Comparison of ENCODE assay signal across 19 cellular contexts in the genomic region with DNA sequence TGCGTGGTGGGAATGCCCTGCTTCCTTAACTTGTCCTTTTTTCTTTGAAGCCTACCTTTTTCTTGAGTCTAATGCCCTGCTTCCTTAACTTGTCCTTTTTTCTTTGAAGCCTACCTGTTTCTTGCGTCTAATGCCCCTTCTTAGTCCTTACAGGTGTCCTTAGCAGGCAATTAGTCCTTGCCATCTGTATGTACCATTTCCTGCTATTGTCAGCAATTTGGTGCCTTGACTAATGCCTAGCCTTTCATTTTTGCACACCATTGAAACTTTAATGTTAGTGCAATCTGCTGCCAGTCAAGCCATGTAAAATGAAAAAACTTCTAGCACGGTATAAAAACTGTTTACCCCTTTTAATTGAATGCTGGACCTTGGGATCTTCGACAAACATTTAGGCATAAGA. TPM values are rescaled to one million over a fixed set of nuclear protein-coding genes. Genes with fewer than 3 reads are reported as not detected.
DNase-seq lines count a peak whose midpoint lies in the region; ATAC-seq, FAIRE-seq and TF ChIP-seq lines count a peak whose summit lies in the region.
"Had no signal": no experiment of that assay in that cellular context is flagged by ENCODE, and none has a peak within 500 bp of the region (broad histone marks: within the 10 kb centered on the region; RNA-seq: fewer than 3 reads in every experiment).

No MANE protein-coding gene starts in this region.

- no peaks in the 10 kb centered on the region for H3K27me3 ChIP-seq in PC-3 (ENCODE audit: low read length)

- no peaks in the 10 kb centered on the region for H3K27me3 Mint-ChIP-seq in T-helper 2 cell treated with Interferon-gamma antibody and Interleukin-4, amounts not matched to agents 5 μg/mL and 100 μg/mL, for 36 hours (ENCODE audit: low read depth)
- H3K27me3 Mint-ChIP-seq in endothelial cell (ENCODE audit: unreplicated experiment) = peaks cover 20% of the 10 kb centered on the region
- H3K27me3 Mint-ChIP-seq: activated B cell treated with CpG ODN at 0.5 μM for 24 hours had no signal

- H3K4me1 ChIP-seq in A549 (peaks cover 11% of the 10 kb centered on the region), PC-3 (ENCODE audit: insufficient read depth, low read length) (peaks cover 34% of the 10 kb centered on the region)
- H3K4me1 ChIP-seq: Caco-2 had no signal

- intact Hi-C loops in PC-3 (cut with micrococcal nuclease) = no loop called here

- H3K9me2 ChIP-seq in PC-3 (replicated peaks; ENCODE audit: low read length) = no peaks in the 10 kb centered on the region

- no TSS peak for BruUV-seq in PC-3 (replicated peaks; lab: Mats Ljungman, UMichigan)

- H3K9ac ChIP-seq in PC-3 (ENCODE audit: low read length) = no peak overlapping the region

- peaks cover 77% of the 10 kb centered on the region for H3K36me3 Mint-ChIP-seq in T-helper 2 cell treated with Interferon-gamma antibody and Interleukin-4, amounts not matched to agents 5 μg/mL and 100 μg/mL, for 36 hours (ENCODE audit: low read depth)
- H3K36me3 Mint-ChIP-seq in endothelial cell (ENCODE audit: low read depth, unreplicated experiment) = peaks cover 26% of the 10 kb centered on the region

- TF ChIP-seq EP300 in A549 (IDR thresholded peaks at IDR 0.05) = no peak

- no peaks in the 10 kb centered on the region for H3F3A ChIP-seq in PC-3 (ENCODE audit: low read length, unreplicated experiment)

- no peak overlapping the region for H3K4me3 ChIP-seq in A549
- 0 out of 2 replicates have a peak overlapping the region, but pooled peaks have one; percentile 6 for H3K4me3 ChIP-seq in PC-3 (ENCODE audit: low read length)
- H3K4me3 ChIP-seq: SK-N-MC had no signal

- H3K9me3 Mint-ChIP-seq in T-helper 2 cell treated with Interferon-gamma antibody and Interleukin-4, amounts not matched to agents 5 μg/mL and 100 μg/mL, for 36 hours = peaks cover 2% of the 10 kb centered on the region
- peaks cover 3% of the 10 kb centered on the region for H3K9me3 Mint-ChIP-seq in endothelial cell (ENCODE audit: unreplicated experiment)

- peaks cover 67% of the 10 kb centered on the region for H3K4me1 Mint-ChIP-seq in T-helper 2 cell treated with Interferon-gamma antibody and Interleukin-4, amounts not matched to agents 5 μg/mL and 100 μg/mL, for 36 hours (ENCODE audit: low read depth)
- H3K4me1 Mint-ChIP-seq in endothelial cell (ENCODE audit: unreplicated experiment) = peaks cover 54% of the 10 kb centered on the region

- no peak for ATAC-seq in A549
- ATAC-seq in PC-3 = no peak
- no peak for ATAC-seq in HG03378 (IDR thresholded peaks at IDR 0.05; ENCODE audit: unreplicated experiment)

- H4K20me1 ChIP-seq in PC-3 (ENCODE audit: low read length) = peaks cover 69% of the 10 kb centered on the region

- H3K27ac ChIP-seq in A549 (no peak overlapping the region), PC-3 (ENCODE audit: low read length) (no peak overlapping the region)
- H3K27ac ChIP-seq: SK-N-MC had no signal

- no peak for FAIRE-seq in A549 (lab: Jason Lieb, UNC)
- FAIRE-seq: colon had no signal

- H3K4me2 ChIP-seq in A549 (no peak overlapping the region), PC-3 (ENCODE audit: low read length) (peak overlapping the region; percentile 98; the same call in 1 of the 2 replicates)

- no peak for TF ChIP-seq CTCF in A549 (IDR thresholded peaks at IDR 0.05)
- TF ChIP-seq CTCF in PC-3 (conservative IDR thresholded peaks at IDR 0.05; ENCODE audit: low read depth, low read length) = no peak
- TF ChIP-seq CTCF in endothelial cell (IDR thresholded peaks at IDR 0.05; ENCODE audit: unreplicated experiment) = no peak

- no peak for TF ChIP-seq POLR2A in A549 (IDR thresholded peaks at IDR 0.05; ENCODE audit: low read length)

- WGBS in A549 (ENCODE audit: missing lambda C conversion rate) = 90% methylated on average over 4 of the region's 4 CpGs

- H3K9me3 ChIP-seq in A549 (no peaks in the 10 kb centered on the region), PC-3 (ENCODE audit: low read length) (no peaks in the 10 kb centered on the region)
- H3K9me3 ChIP-seq: Caco-2 had no signal

- DNase-seq in T-helper 2 cell treated with Interferon-gamma antibody and Interleukin-4, amounts not matched to agents 5 μg/mL and 100 μg/mL, for 36 hours (ENCODE audit: low spot score) = no peak
- DNase-seq in T-helper 2 cell (no peak), A549 (ENCODE audit: low read depth in 1 of 2, low spot score in 1 of 2) (no peak), PC-3 (no peak), endothelial cell (ENCODE audit: low spot score) (no peak), midbrain (lab: John Stamatoyannopoulos, UW) (no peak), DMS153 treated with DMSO at 0.1 percent for 48 hours (lab: John Stamatoyannopoulos, UW; ENCODE audit: unreplicated experiment) (no peak)
- DNase-seq: 8988T; activated B cell treated with CpG ODN at 0.5 μM for 24 hours; AML-193; Caco-2; kidney glomerular epithelial cell; NCI-H1417 treated with DMSO at 0.1 percent for 48 hours; NCI-H510A; stimulated activated CD4-positive, alpha-beta T cell treated with anti-CD3 and anti-CD28 coated beads, Interleukin-12 subunit alpha, Interleukin-12 subunit beta, amount 100 ng/mL, for 4 hours had no signal

- POLR2A ChIA-PET in A549 (lab: Yijun Ruan, JAX) = no interaction called here
- POLR2A ChIA-PET in PC-3 (lab: Charles Lee; ENCODE audit: unreplicated experiment) = no interaction called here

- peaks cover 57% of the 10 kb centered on the region for H3K36me3 ChIP-seq in PC-3 (ENCODE audit: low read depth, low read length)

- no peak overlapping the region for H3K27ac Mint-ChIP-seq in T-helper 2 cell treated with Interferon-gamma antibody and Interleukin-4, amounts not matched to agents 5 μg/mL and 100 μg/mL, for 36 hours
- H3K27ac Mint-ChIP-seq in endothelial cell (ENCODE audit: unreplicated experiment) = no peak overlapping the region
- H3K27ac Mint-ChIP-seq: activated B cell treated with CpG ODN at 0.5 μM for 24 hours, type B pancreatic cell had no signal

- H3K4me3 Mint-ChIP-seq in T-helper 2 cell treated with Interferon-gamma antibody and Interleukin-4, amounts not matched to agents 5 μg/mL and 100 μg/mL, for 36 hours = peak overlapping the region; percentile 30
- peak overlapping the region; percentile 70 for H3K4me3 Mint-ChIP-seq in endothelial cell (ENCODE audit: unreplicated experiment)
- H3K4me3 Mint-ChIP-seq: activated B cell treated with CpG ODN at 0.5 μM for 24 hours, type B pancreatic cell had no signal

- peaks cover 87% of the 10 kb centered on the region for H3K79me2 ChIP-seq in PC-3 (ENCODE audit: low read length)

- TF ChIP-seq RAD21 in A549 (conservative IDR thresholded peaks at IDR 0.05 in 1 of 2, IDR thresholded peaks at IDR 0.05 in 1 of 2) = no peak

- H2AFZ ChIP-seq in PC-3 (ENCODE audit: low read length) = no peak overlapping the region

- CTCF ChIA-PET in A549 (lab: Yijun Ruan, JAX) = no interaction called here
- CTCF ChIA-PET in PC-3 (lab: Charles Lee) = no interaction called here

TF ChIP-seq in A549, 52 proteins besides CTCF, POLR2A, EP300 and RAD21:
- no peak for TF ChIP-seq KDM5A (IDR thresholded peaks at IDR 0.05)
- TF ChIP-seq CHD4 (IDR thresholded peaks at IDR 0.05; ENCODE audit: borderline replicate concordance) = no peak
- TF ChIP-seq MAFK (IDR thresholded peaks at IDR 0.05; ENCODE audit: partially characterized antibody) = peak; percentile 82
- no peak for TF ChIP-seq FOXS1 (CRISPR knock-in tag; IDR thresholded peaks at IDR 0.05)

RNA-seq across cellular contexts. Expression of gene KDM3A, which starts 4.3 kb away (rescaled TPM):
- polyA plus RNA-seq in A549 (2011; rRNA removed) = 53.7 and 57.0 TPM in 2 replicates
- 12.5 and 12.8 TPM in 2 replicates for polyA plus RNA-seq in A549 (2012; cell fraction: cytosol; rRNA removed)
- 21.1 and 34.6 TPM in 2 replicates for polyA plus RNA-seq in A549 (2012; cell fraction: nucleus; rRNA removed)
- 21.2 to 22.9 TPM (median 21.2 TPM) in 3 replicates for polyA plus RNA-seq in A549 (2017; fragmentation: RNase III; extraction: RNeasy Plus Mini Kit Qiagen cat#74134 plus additional on column Dnase treatment)
- polyA minus RNA-seq in A549 (2011; rRNA and poly(A)+ RNA removed) = 68.3 and 72.0 TPM in 2 replicates
- total RNA-seq in PC-3 (2014; rRNA removed) = 32.2 and 59.6 TPM in 2 replicates
- total RNA-seq in endothelial cell (ENCODE audit: unreplicated experiment) = 63.9 TPM
